Comparison of ENCODE assay signal across 1 cellular context in the genomic region with DNA sequence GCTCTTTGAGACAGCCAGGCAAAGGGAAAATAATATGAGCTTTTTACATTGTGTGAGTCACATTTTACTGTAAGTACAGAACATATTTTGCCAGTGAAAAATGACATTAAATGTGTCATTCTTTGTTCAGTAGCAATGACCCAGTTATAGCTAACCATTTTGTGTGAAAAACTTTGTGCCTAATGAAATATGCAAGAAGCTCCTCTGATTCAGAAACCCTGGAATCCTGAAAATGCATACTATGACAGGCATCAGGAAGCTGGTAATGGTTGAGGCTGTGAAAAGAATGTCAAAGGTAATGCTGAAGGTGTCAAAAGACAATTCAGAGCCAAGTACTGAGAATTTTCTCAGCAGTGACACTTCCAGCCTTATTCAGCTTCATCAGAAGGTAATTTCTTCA.
A peak's percentile ranks its signal among the peaks of the same experiment; 100 is the strongest.
TF ChIP-seq lines count a peak whose summit lies in the region.

No MANE protein-coding gene starts in this region.

TF ChIP-seq in H1, 55 proteins besides CTCF, POLR2A, EP300 and RAD21 (continued from another document):
- TF ChIP-seq, protein P1, sequence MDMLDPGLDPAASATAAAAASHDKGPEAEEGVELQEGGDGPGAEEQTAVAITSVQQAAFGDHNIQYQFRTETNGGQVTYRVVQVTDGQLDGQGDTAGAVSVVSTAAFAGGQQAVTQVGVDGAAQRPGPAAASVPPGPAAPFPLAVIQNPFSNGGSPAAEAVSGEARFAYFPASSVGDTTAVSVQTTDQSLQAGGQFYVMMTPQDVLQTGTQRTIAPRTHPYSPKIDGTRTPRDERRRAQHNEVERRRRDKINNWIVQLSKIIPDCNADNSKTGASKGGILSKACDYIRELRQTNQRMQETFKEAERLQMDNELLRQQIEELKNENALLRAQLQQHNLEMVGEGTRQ (IDR thresholded peaks at IDR 0.05; ENCODE audit: low read length) = no peak
- TF ChIP-seq, protein P2, sequence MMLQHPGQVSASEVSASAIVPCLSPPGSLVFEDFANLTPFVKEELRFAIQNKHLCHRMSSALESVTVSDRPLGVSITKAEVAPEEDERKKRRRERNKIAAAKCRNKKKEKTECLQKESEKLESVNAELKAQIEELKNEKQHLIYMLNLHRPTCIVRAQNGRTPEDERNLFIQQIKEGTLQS (IDR thresholded peaks at IDR 0.05; ENCODE audit: insufficient read depth, low read depth, low read length) = no peak
- no peak for TF ChIP-seq CBX5 (IDR thresholded peaks at IDR 0.05; ENCODE audit: low read depth, low read length)
- peak; percentile 38; the same call in 1 of the 2 replicates for TF ChIP-seq JUND (IDR thresholded peaks at IDR 0.05; ENCODE audit: low read length)
- peak; percentile 94 for TF ChIP-seq TEAD4 (IDR thresholded peaks at IDR 0.05; ENCODE audit: low read depth, low read length)
- no peak for TF ChIP-seq SP4 (IDR thresholded peaks at IDR 0.05; ENCODE audit: low read length)
- TF ChIP-seq TCF12 (IDR thresholded peaks at IDR 0.05; ENCODE audit: low read depth, low read length) = no peak
